26 cellular contexts compared by ENCODE assay signal in the genomic region with DNA sequence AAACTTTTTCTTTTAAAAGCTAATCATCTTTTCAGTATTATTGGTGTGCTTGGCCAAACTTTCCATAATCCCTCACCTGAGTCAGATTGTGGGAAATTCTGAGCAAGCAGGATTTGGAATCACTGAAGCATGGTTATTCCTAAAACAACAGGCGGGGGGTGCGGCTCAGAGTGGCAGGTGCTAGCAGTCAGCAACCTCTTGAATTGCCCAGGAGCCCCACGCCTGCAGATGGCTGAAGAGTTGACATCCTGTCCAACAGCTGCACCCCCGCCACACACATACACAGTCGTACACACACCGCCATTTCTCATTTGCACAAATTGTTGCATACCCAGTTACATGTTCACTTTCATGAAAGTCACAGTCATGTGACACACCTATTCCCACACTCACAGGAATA.
A peak's percentile ranks its signal among the peaks of the same experiment; 100 is the strongest.
DNase-seq lines count a peak whose midpoint lies in the region; ATAC-seq and TF ChIP-seq lines count a peak whose summit lies in the region.
"Had no signal": no experiment of that assay in that cellular context is flagged by ENCODE, and none has a peak within 500 bp of the region (broad histone marks: within the 10 kb centered on the region; RNA-seq: fewer than 3 reads in every experiment).

No MANE protein-coding gene starts in this region.

- H3K9me3 Mint-ChIP-seq in endothelial cell (ENCODE audit: unreplicated experiment) = no peaks in the 10 kb centered on the region
- peaks cover 0 to 2% (median 0%) of the 10 kb centered on the region in 6 donors for H3K9me3 Mint-ChIP-seq in immature natural killer cell
- H3K9me3 Mint-ChIP-seq: activated T-cell treated with anti-CD3 and anti-CD28 coated beads, Interleukin-2, amount 50 U/mL, for 24 hours; GM23338; memory B cell had no signal

- no peak overlapping the region for H3K4me3 Mint-ChIP-seq in endothelial cell (ENCODE audit: unreplicated experiment)
- no peak overlapping the region for H3K4me3 Mint-ChIP-seq in immature natural killer cell
- H3K4me3 Mint-ChIP-seq: activated T-cell treated with anti-CD3 and anti-CD28 coated beads, Interleukin-2, amount 50 U/mL, for 24 hours; CD8-positive, alpha-beta memory T cell; GM23338; memory B cell; stimulated activated naive CD8-positive, alpha-beta T cell treated with anti-CD3 and anti-CD28 coated beads, Interleukin-15, Interleukin-2, amounts not matched to agents 100 ng/mL and 50 ng/mL, for 24 hours; T-cell had no signal

- H3K36me3 Mint-ChIP-seq in endothelial cell (ENCODE audit: low read depth, unreplicated experiment) (no peaks in the 10 kb centered on the region), immature natural killer cell (no peaks in the 10 kb centered on the region)
- H3K36me3 Mint-ChIP-seq: CD8-positive, alpha-beta memory T cell; memory B cell; T-cell had no signal

- peaks cover 12% of the 10 kb centered on the region for H3K27me3 Mint-ChIP-seq in endothelial cell (ENCODE audit: unreplicated experiment)
- H3K27me3 Mint-ChIP-seq in immature natural killer cell (ENCODE audit: low read depth in 3 of 3) = peaks cover 0 to 3% (median 2%) of the 10 kb centered on the region in 3 donors

- TF ChIP-seq CTCF in endothelial cell (IDR thresholded peaks at IDR 0.05; ENCODE audit: unreplicated experiment) = no peak

- no peak for ATAC-seq in GM19397 (IDR thresholded peaks at IDR 0.05; ENCODE audit: unreplicated experiment)
- ATAC-seq: GM23338, left cardiac atrium, T-cell had no signal

- DNase-seq in NCI-H82 (lab: John Stamatoyannopoulos, UW) = peak; percentile 13
- no peak for DNase-seq in NCI-H82 treated with DMSO at 0.1 percent for 48 hours (lab: John Stamatoyannopoulos, UW; ENCODE audit: unreplicated experiment)
- peak; percentile 50 for DNase-seq in NCI-H2107 (lab: John Stamatoyannopoulos, UW)
- peak; percentile 32 for DNase-seq in NCI-H748 treated with DMSO at 0.1 percent for 48 hours (lab: John Stamatoyannopoulos, UW)
- no peak for DNase-seq in endothelial cell (ENCODE audit: low spot score)
- no peak for DNase-seq in iPS-NIHi11 (ENCODE audit: low spot score)
- DNase-seq in immature natural killer cell = no peak
- DNase-seq: activated CD8-positive, alpha-beta memory T cell treated with anti-CD3 and anti-CD28 coated beads for 24 hours; activated naive CD4-positive, alpha-beta T cell treated with Interleukin-2 at 50 U/mL for 16 hours; activated T-cell treated with anti-CD3 and anti-CD28 coated beads, Interleukin-2, amount 50 U/mL, for 24 hours; AML-193; amniotic stem cell; CD8-positive, alpha-beta memory T cell; dermis blood vessel endothelial cell; glutamatergic neuron; left cardiac atrium; NCI-H1694; NK-92 treated with Interleukin-12 subunit alpha and Interleukin-12 subunit beta, amount 100 ng/mL, for 24 hours; nucleus accumbens; stimulated activated CD4-positive, alpha-beta T cell treated with anti-CD3 and anti-CD28 coated beads, Interleukin-4, amount 100 ng/mL, for 24 hours; T-cell; tibial artery had no signal

- H3K4me1 Mint-ChIP-seq in endothelial cell (ENCODE audit: unreplicated experiment) (no peaks in the 10 kb centered on the region), immature natural killer cell (no peaks in the 10 kb centered on the region)
- H3K4me1 Mint-ChIP-seq: CD8-positive, alpha-beta memory T cell; T-cell had no signal

- H3K27ac Mint-ChIP-seq in endothelial cell (ENCODE audit: unreplicated experiment) (no peak overlapping the region), immature natural killer cell (no peak overlapping the region)
- H3K27ac Mint-ChIP-seq: activated T-cell treated with anti-CD3 and anti-CD28 coated beads, Interleukin-2, amount 50 U/mL, for 24 hours; CD8-positive, alpha-beta memory T cell; GM23338; memory B cell; stimulated activated naive CD8-positive, alpha-beta T cell treated with anti-CD3 and anti-CD28 coated beads, Interleukin-15, Interleukin-2, amounts not matched to agents 100 ng/mL and 50 ng/mL, for 24 hours; T-cell had no signal

Comparison
In these comparisons a context has a peak if more than half of its experiments do, and no peak if none do; other contexts are left out.
1. DNase-seq: peak in NCI-H82 (single experiment), NCI-H2107 (single experiment) and NCI-H748 treated with DMSO at 0.1 percent for 48 hours (single experiment); none in NCI-H82 treated with DMSO at 0.1 percent for 48 hours (single experiment), endothelial cell (single experiment), iPS-NIHi11 (single experiment) and immature natural killer cell (0 of 3).